In the genomic region with DNA sequence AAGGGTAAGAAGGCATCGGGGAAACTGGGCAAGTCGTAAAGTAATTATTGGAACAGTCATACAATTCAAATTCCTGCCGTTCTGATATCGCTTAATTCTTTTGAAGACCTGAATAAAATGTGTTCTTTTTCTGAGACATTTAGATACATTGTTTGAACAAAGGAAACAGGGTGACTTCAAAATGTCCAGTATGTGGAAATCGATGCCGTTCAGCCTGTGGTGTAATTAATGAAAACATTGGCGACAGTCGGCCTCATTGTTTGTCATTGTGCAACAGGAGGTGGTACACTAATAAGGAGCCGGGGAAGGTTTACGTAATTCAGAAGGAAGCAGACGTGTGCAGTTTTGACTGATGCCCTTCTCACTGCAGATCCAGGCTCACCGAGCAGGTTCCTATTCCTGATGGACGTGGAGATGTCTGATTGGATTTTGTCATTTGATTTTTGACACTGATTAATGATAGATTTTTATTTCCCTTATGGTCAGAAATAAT, we compare ENCODE assay signal across 10 cellular contexts.
DNase-seq lines count a peak whose midpoint lies in the region; ATAC-seq and TF ChIP-seq lines count a peak whose summit lies in the region.
"Had no signal": no experiment of that assay in that cellular context is flagged by ENCODE, and none has a peak within 500 bp of the region (broad histone marks: within the 10 kb centered on the region; RNA-seq: fewer than 3 reads in every experiment).

No MANE protein-coding gene starts in this region.

- no peak overlapping the region for H3K18ac ChIP-seq in IMR-90 (ENCODE audit: low read depth, low read length)

- 0 out of 2 replicates have a peak overlapping the region, but pooled peaks have one; percentile 16 for H3K23ac ChIP-seq in IMR-90 (ENCODE audit: low read depth, low read length)

- CTCF ChIA-PET in IMR-90 (lab: Yijun Ruan, JAX): no interaction called here

- 0 out of 2 replicates have a peak overlapping the region, but pooled peaks have one; percentile 48 for H3K14ac ChIP-seq in IMR-90 (replicated peaks; ENCODE audit: low read depth, low read length)

- H2AFZ ChIP-seq in IMR-90 (replicated peaks; ENCODE audit: low read length, poor library complexity): no peak overlapping the region

- H3K36me3 ChIP-seq in IMR-90 (ENCODE audit: control insufficient read depth, insufficient read depth, low read length): no peaks in the 10 kb centered on the region

- H2BK20ac ChIP-seq in IMR-90 (ENCODE audit: low read depth, low read length): no peak overlapping the region

- TF ChIP-seq POLR2A in IMR-90 (IDR thresholded peaks at IDR 0.05; ENCODE audit: low read depth, low read length): no peak

- TF ChIP-seq CTCF in IMR-90 (conservative IDR thresholded peaks at IDR 0.05; ENCODE audit: low read depth, low read length): no peak

- H3K9me1 ChIP-seq in IMR-90 (ENCODE audit: insufficient read depth, low read length): no peaks in the 10 kb centered on the region

- TF ChIP-seq RAD21 in IMR-90 (IDR thresholded peaks at IDR 0.05; ENCODE audit: low read length): no peak

- H3K9ac ChIP-seq in IMR-90 (ENCODE audit: low read depth, low read length): no peak overlapping the region

- in situ Hi-C loops in IMR-90 (cut with MboI; ENCODE audit: low sequenced_read_pairs): no loop called here

- WGBS in IMR-90 (ENCODE audit: extremely low coverage in 2 of 2, insufficient read length in 1 of 2), 2 experiments: 8% methylated on average over 4 of the region's 13 CpGs; no CpG with 5 or more reads in 1 of the 2 experiments

- H2AK9ac ChIP-seq in IMR-90 (replicated peaks; ENCODE audit: low read depth, low read length, poor library complexity): no peak overlapping the region

- intact Hi-C loops in IMR-90 (cut with micrococcal nuclease): no loop called here

- H4K5ac ChIP-seq in IMR-90 (ENCODE audit: low read depth, low read length): no peak overlapping the region

- no peaks in the 10 kb centered on the region for H3K27me3 ChIP-seq in IMR-90 (ENCODE audit: control insufficient read depth, insufficient read depth, low read length)

- DNase-seq in IMR-90 (peak; percentile 16), NOMO-1 treated with dmso at 0.1 percent for 144 hours (lab: John Stamatoyannopoulos, UW; ENCODE audit: unreplicated experiment) (peak; percentile 84), epithelial cell of prostate (ENCODE audit: low read depth, low spot score) (peak; percentile 79), HPDE6-E6E7 (ENCODE audit: extremely low spot score) (no peak)
- no peak for DNase-seq in activated CD4-positive, alpha-beta T cell treated with anti-CD3 and anti-CD28 coated beads, Interleukin-2, amount 50 U/mL, for 48 hours
- DNase-seq: activated naive CD4-positive, alpha-beta T cell treated with anti-CD3 and anti-CD28 coated beads for 36 hours; stimulated activated naive B cell treated with anti-CD40 and anti-IgM and Interleukin-4, amounts not matched to agents 10 μg/mL and 1 μg/mL and 100 μg/mL, for 72 hours had no signal

- no peak overlapping the region for H2AK5ac ChIP-seq in IMR-90 (ENCODE audit: low read depth, low read length)

- H3K4me3 ChIP-seq in IMR-90 (ENCODE audit: insufficient read depth, low read depth, low read length) (no peak overlapping the region), skin epidermis (no peak overlapping the region)

- POLR2A ChIA-PET in IMR-90 (lab: Charles Lee; ENCODE audit: unreplicated experiment): no interaction called here

- no peak overlapping the region for H2BK15ac ChIP-seq in IMR-90 (ENCODE audit: low read depth, low read length)

- dilution Hi-C loops in IMR-90 (cut with HindIII; ENCODE audit: low sequenced_read_pairs, unreplicated experiment): no loop called here

- H3K4me1 ChIP-seq in IMR-90 (ENCODE audit: control insufficient read depth, insufficient read depth, low read length): peaks cover 7% of the 10 kb centered on the region

- H3K56ac ChIP-seq in IMR-90 (ENCODE audit: extremely low read depth, insufficient read depth, low read length): no peak overlapping the region

- H4K91ac ChIP-seq in IMR-90 (ENCODE audit: insufficient read depth, low read depth, low read length): no peak overlapping the region

- H3K27ac ChIP-seq in IMR-90 (ENCODE audit: insufficient read depth, low read length) (no peak overlapping the region), epithelial cell of prostate (peak overlapping the region; percentile 52), skin epidermis (peak overlapping the region in 16 of 21 experiments; percentile 10 to 86 (median 65))

- ATAC-seq in IMR-90 (ENCODE audit: low read depth): no peak
- ATAC-seq in GM18517 (IDR thresholded peaks at IDR 0.05; ENCODE audit: unreplicated experiment): no peak
- no peak for ATAC-seq in GM21619 (IDR thresholded peaks at IDR 0.05; ENCODE audit: unreplicated experiment)
- ATAC-seq: stimulated activated naive B cell treated with anti-CD40 and anti-IgM and Interleukin-4, amounts not matched to agents 10 μg/mL and 1 μg/mL and 100 μg/mL, for 72 hours had no signal

- no peak overlapping the region for H3K4me2 ChIP-seq in IMR-90 (ENCODE audit: low read depth, low read length)

- H4K20me1 ChIP-seq in IMR-90 (ENCODE audit: insufficient read depth, low read length): no peaks in the 10 kb centered on the region

- H3K79me1 ChIP-seq in IMR-90 (ENCODE audit: low read depth in 1 of 2, low read length in 2 of 2): 0 out of 4 replicates have a peak, but pooled peaks cover 0 to 9% of the 10 kb centered on the region in 2 experiments

- H4K8ac ChIP-seq in IMR-90 (ENCODE audit: low read depth in 2 of 2, low read length in 2 of 2): no peak overlapping the region

- H2BK5ac ChIP-seq in IMR-90 (ENCODE audit: low read depth, low read length, poor library complexity, severe bottlenecking): no peak overlapping the region

- H2BK120ac ChIP-seq in IMR-90 (ENCODE audit: low read depth, low read length): no peak overlapping the region

- H3K4ac ChIP-seq in IMR-90 (ENCODE audit: low read depth, low read length): 0 out of 2 replicates have a peak overlapping the region, but pooled peaks have one; percentile 7

- no TSS peak for BruUV-seq in IMR-90 (replicated peaks; lab: Mats Ljungman, UMichigan)

- no peaks in the 10 kb centered on the region for H3K9me3 ChIP-seq in IMR-90 (ENCODE audit: control insufficient read depth, insufficient read depth, low read length)

TF ChIP-seq in IMR-90, 13 proteins besides CTCF, POLR2A, EP300 and RAD21:
- TF ChIP-seq, protein P1, sequence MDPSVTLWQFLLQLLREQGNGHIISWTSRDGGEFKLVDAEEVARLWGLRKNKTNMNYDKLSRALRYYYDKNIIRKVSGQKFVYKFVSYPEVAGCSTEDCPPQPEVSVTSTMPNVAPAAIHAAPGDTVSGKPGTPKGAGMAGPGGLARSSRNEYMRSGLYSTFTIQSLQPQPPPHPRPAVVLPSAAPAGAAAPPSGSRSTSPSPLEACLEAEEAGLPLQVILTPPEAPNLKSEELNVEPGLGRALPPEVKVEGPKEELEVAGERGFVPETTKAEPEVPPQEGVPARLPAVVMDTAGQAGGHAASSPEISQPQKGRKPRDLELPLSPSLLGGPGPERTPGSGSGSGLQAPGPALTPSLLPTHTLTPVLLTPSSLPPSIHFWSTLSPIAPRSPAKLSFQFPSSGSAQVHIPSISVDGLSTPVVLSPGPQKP (IDR thresholded peaks at IDR 0.05; ENCODE audit: borderline replicate concordance, low read depth, low read length): no peak
- TF ChIP-seq SMC3 (IDR thresholded peaks at IDR 0.05; ENCODE audit: low read depth, low read length): no peak
- peak; percentile 78 for TF ChIP-seq CEBPB (IDR thresholded peaks at IDR 0.05; ENCODE audit: low read depth, low read length)

Comparison
In these comparisons a context has a peak if more than half of its experiments do, and no peak if none do; other contexts are left out.
1. DNase-seq: peak in IMR-90 (single experiment), NOMO-1 treated with dmso at 0.1 percent for 144 hours (single experiment) and epithelial cell of prostate (single experiment); none in HPDE6-E6E7 (single experiment) and activated CD4-positive, alpha-beta T cell treated with anti-CD3 and anti-CD28 coated beads, Interleukin-2, amount 50 U/mL, for 48 hours (0 of 2).